ENCODE assay signal across 23 cellular contexts in the genomic region with DNA sequence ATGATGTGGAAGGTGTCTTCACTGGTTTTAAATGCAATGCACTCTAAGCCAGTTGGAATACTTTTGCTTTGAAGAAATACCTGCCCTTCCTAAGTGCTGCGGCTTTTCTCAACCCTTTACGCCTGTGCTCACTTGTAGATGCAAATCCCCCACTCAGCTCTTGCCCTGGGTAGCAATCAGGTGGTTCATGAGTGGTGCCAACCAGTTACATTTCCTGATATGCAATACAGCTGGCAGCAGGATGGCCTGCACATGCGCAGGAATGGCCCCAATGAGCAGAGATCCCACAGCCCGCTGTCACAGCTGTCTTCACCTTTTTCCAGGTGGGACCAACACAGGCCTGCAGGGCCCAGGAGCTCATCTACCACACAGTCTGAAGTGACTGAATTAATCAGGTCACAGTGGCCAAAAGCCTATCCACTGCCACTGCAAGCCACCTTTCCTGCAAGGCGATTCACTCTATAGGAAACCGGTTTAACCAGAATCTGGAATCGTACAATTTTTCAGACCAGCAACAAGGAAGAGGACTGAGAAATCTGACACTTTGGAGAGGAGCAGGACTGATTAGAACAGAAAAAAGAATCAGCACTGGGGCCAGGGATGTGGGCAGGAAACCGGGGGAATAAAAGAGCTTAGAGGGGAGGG.
DNase-seq lines count a peak whose midpoint lies in the region; ATAC-seq, FAIRE-seq and TF ChIP-seq lines count a peak whose summit lies in the region.
"Had no signal": no experiment of that assay in that cellular context is flagged by ENCODE, and none has a peak within 500 bp of the region (broad histone marks: within the 10 kb centered on the region; RNA-seq: fewer than 3 reads in every experiment).

No MANE protein-coding gene starts in this region.

- no peaks in the 10 kb centered on the region for H3K27me3 ChIP-seq in lung (ENCODE audit: control insufficient read depth, insufficient read depth)
- H3K27me3 ChIP-seq: gastrocnemius medialis had no signal

- DNase-seq in NCI-H1417 treated with DMSO at 0.1 percent for 48 hours (lab: John Stamatoyannopoulos, UW), result peak; percentile 7
- DNase-seq in NCI-H748 (lab: John Stamatoyannopoulos, UW; ENCODE audit: unreplicated experiment), result peak; percentile 93
- peak; percentile 54 for DNase-seq in lung (ENCODE audit: low spot score)
- no peak for DNase-seq in CD14-positive monocyte (ENCODE audit: low spot score)
- DNase-seq in kidney, result no peak
- DNase-seq in NOMO-1 treated with DMSO at 0.1 percent for 48 hours (lab: John Stamatoyannopoulos, UW; ENCODE audit: unreplicated experiment), result no peak
- no peak for DNase-seq in T-helper 2 cell
- DNase-seq: activated CD4-positive, alpha-beta memory T cell treated with anti-CD3 and anti-CD28 coated beads for 36 hours; activated naive CD4-positive, alpha-beta T cell; activated T-cell treated with anti-CD3 and anti-CD28 coated beads for 4 hours; amniotic stem cell; C1 segment of cervical spinal cord; erythroblast; gastrocnemius medialis; left colon; NCI-H446; stimulated activated CD4-positive, alpha-beta T cell treated with anti-CD3 and anti-CD28 coated beads, Interleukin-12 subunit alpha, Interleukin-12 subunit beta, amount 100 ng/mL, for 4 hours; stimulated activated CD8-positive, alpha-beta memory T cell treated with anti-CD3 and anti-CD28 coated beads, Interleukin-4, amount 100 ng/mL, for 48 hours; substantia nigra had no signal

- peak; percentile 69 for ATAC-seq in lung (ENCODE audit: insufficient read depth, low FRiP score)
- ATAC-seq: A549, gastrocnemius medialis, left colon had no signal

- H3K4me1 Mint-ChIP-seq in CD14-positive monocyte, result no peaks in the 10 kb centered on the region
- H3K4me1 Mint-ChIP-seq: neural crest cell had no signal

- H3K9ac ChIP-seq in kidney (ENCODE audit: low read length in 2 of 2), result no peak overlapping the region
- H3K9ac ChIP-seq: KMS-11 had no signal

- no peaks in the 10 kb centered on the region for H3K36me3 Mint-ChIP-seq in CD14-positive monocyte
- H3K36me3 Mint-ChIP-seq: activated CD4-positive, alpha-beta memory T cell treated with anti-CD3 and anti-CD28 coated beads for 36 hours had no signal

- H3K27ac Mint-ChIP-seq in CD14-positive monocyte, result peak overlapping the region in 1 of 7 donors; percentile 1
- H3K27ac Mint-ChIP-seq: activated CD4-positive, alpha-beta memory T cell treated with anti-CD3 and anti-CD28 coated beads for 36 hours had no signal

- H3K9me3 ChIP-seq in lung (ENCODE audit: control insufficient read depth in 2 of 2, insufficient read depth in 1 of 2, low read length in 1 of 2) (peaks cover 0 to 5% of the 10 kb centered on the region in 2 donors), kidney (ENCODE audit: control insufficient read depth in 1 of 2, low read length in 2 of 2) (no peaks in the 10 kb centered on the region)
- H3K9me3 ChIP-seq: A549 had no signal

- H3K27me3 Mint-ChIP-seq in CD14-positive monocyte (ENCODE audit: low read depth in 3 of 3), result peaks cover 0 to 4% (median 0%) of the 10 kb centered on the region in 3 donors
- H3K27me3 Mint-ChIP-seq: activated CD4-positive, alpha-beta memory T cell treated with anti-CD3 and anti-CD28 coated beads for 36 hours had no signal

- TF ChIP-seq CTCF in C4-2B (conservative IDR thresholded peaks at IDR 0.05), result no peak
- TF ChIP-seq CTCF in lung (IDR thresholded peaks at IDR 0.05; ENCODE audit: control extremely low read depth, extremely low read depth), result no peak
- no peak for TF ChIP-seq CTCF in CD14-positive monocyte (IDR thresholded peaks at IDR 0.05)
- no peak for TF ChIP-seq CTCF in kidney (IDR thresholded peaks at IDR 0.05; ENCODE audit: borderline replicate concordance, extremely low read depth, insufficient read depth)

- H3K4me1 ChIP-seq in lung (ENCODE audit: control insufficient read depth in 2 of 2, insufficient read depth in 2 of 2, low read length in 2 of 2), result peaks cover 0 to 2% of the 10 kb centered on the region in 2 donors
- no peaks in the 10 kb centered on the region for H3K4me1 ChIP-seq in kidney (ENCODE audit: control insufficient read depth in 1 of 2, insufficient read depth in 1 of 2, low read depth in 1 of 2, low read length in 2 of 2)
- H3K4me1 ChIP-seq: A549, gastrocnemius medialis had no signal

- FAIRE-seq in kidney (lab: Jason Lieb, UNC), result no peak
- FAIRE-seq: A549 had no signal

- H3K4me3 ChIP-seq in lung (no peak overlapping the region), kidney (ENCODE audit: low read length in 2 of 2) (no peak overlapping the region)
- H3K4me3 ChIP-seq: A549, gastrocnemius medialis had no signal

- H3K27ac ChIP-seq in C4-2B (peak overlapping the region; percentile 86), lung (ENCODE audit: low read depth in 1 of 2, low read length in 1 of 2) (no peak overlapping the region), kidney (ENCODE audit: low read depth in 2 of 2, low read length in 2 of 2) (no peak overlapping the region)
- H3K27ac ChIP-seq: A549, gastrocnemius medialis, KMS-11 had no signal

- WGBS in lung, 2 donors, result 66 to 82% methylated on average over 8 of the region's 8 CpGs

- intact Hi-C loops in CD14-positive monocyte (cut with micrococcal nuclease) (no loop called here), kidney (cut with DNase I) (no loop called here)

- H3K4me3 Mint-ChIP-seq in CD14-positive monocyte, result no peak overlapping the region
- H3K4me3 Mint-ChIP-seq: activated CD4-positive, alpha-beta memory T cell treated with anti-CD3 and anti-CD28 coated beads for 36 hours; neural crest cell had no signal

- H3K36me3 ChIP-seq in lung (ENCODE audit: control insufficient read depth in 2 of 2, insufficient read depth in 2 of 2, low read length in 2 of 2) (no peaks in the 10 kb centered on the region), kidney (ENCODE audit: control insufficient read depth in 1 of 2, insufficient read depth in 2 of 2, low read length in 2 of 2) (no peaks in the 10 kb centered on the region)
- H3K36me3 ChIP-seq: gastrocnemius medialis had no signal

- peaks cover 0 to 4% (median 2%) of the 10 kb centered on the region in 7 donors for H3K9me3 Mint-ChIP-seq in CD14-positive monocyte

Comparison
In these comparisons a context has a peak if more than half of its experiments do, and no peak if none do; other contexts are left out.
1. DNase-seq: peak in NCI-H1417 treated with DMSO at 0.1 percent for 48 hours (single experiment), NCI-H748 (single experiment) and lung (single experiment); none in CD14-positive monocyte (single experiment), kidney (single experiment), NOMO-1 treated with DMSO at 0.1 percent for 48 hours (single experiment) and T-helper 2 cell (0 of 5).